In genomic region chr5:65913519-65913918, GRCh38 we compare ENCODE assay signal across 24 cellular contexts. TPM values are rescaled to one million over a fixed set of nuclear protein-coding genes. Genes with fewer than 3 reads are reported as not detected.
DNase-seq lines count a peak whose midpoint lies in the region; ATAC-seq and TF ChIP-seq lines count a peak whose summit lies in the region.
"Had no signal": no experiment of that assay in that cellular context is flagged by ENCODE, and none has a peak within 500 bp of the region (broad histone marks: within the 10 kb centered on the region; RNA-seq: fewer than 3 reads in every experiment).

No MANE protein-coding gene starts in this region.

- 100% methylated on average over 2 of the region's 3 CpGs for WGBS in mesenchymal stem cell
- 35 to 36% methylated on average over 3 of the region's 3 CpGs for WGBS in tibial nerve, 2 donors

- no peak overlapping the region for H2BK5ac ChIP-seq in mesenchymal stem cell (ENCODE audit: low read depth, low read length, poor library complexity, severe bottlenecking)

- H3K4ac ChIP-seq in mesenchymal stem cell (ENCODE audit: low read depth in 1 of 2, low read length in 2 of 2): no peak overlapping the region

- no peak for TF ChIP-seq POLR2A in tibial nerve (IDR thresholded peaks at IDR 0.05)

- H3K36me3 ChIP-seq in SJCRH30: no peaks in the 10 kb centered on the region
- H3K36me3 ChIP-seq in mesenchymal stem cell (ENCODE audit: control insufficient read depth in 1 of 2, insufficient read depth in 2 of 2, low read depth in 1 of 2, low read length in 2 of 2): no peaks in the 10 kb centered on the region
- no peaks in the 10 kb centered on the region for H3K36me3 ChIP-seq in tibial nerve
- H3K36me3 ChIP-seq: cardiac muscle cell, lower lobe of right lung, ovary, sigmoid colon, thoracic aorta had no signal

- H2BK120ac ChIP-seq in mesenchymal stem cell (ENCODE audit: low read depth, low read length): no peak overlapping the region

- H2BK12ac ChIP-seq in mesenchymal stem cell (ENCODE audit: low read length in 2 of 2): no peak overlapping the region

- no peaks in the 10 kb centered on the region for H3K9me3 ChIP-seq in SJCRH30 (replicated peaks)
- H3K9me3 ChIP-seq in mesenchymal stem cell (ENCODE audit: control insufficient read depth, low read length): no peaks in the 10 kb centered on the region
- no peaks in the 10 kb centered on the region for H3K9me3 ChIP-seq in tibial nerve
- H3K9me3 ChIP-seq: lower lobe of right lung, ovary, sigmoid colon, thoracic aorta had no signal

- no peak overlapping the region for H3K18ac ChIP-seq in mesenchymal stem cell (ENCODE audit: low read depth in 1 of 2, low read length in 2 of 2)

- H3K9ac ChIP-seq in mesenchymal stem cell (ENCODE audit: low read length): no peak overlapping the region

- H4K91ac ChIP-seq in mesenchymal stem cell (ENCODE audit: low read length): no peak overlapping the region

- no peak overlapping the region for H2BK15ac ChIP-seq in mesenchymal stem cell (ENCODE audit: low read depth, poor library complexity, severe bottlenecking)

- H2AK5ac ChIP-seq in mesenchymal stem cell (ENCODE audit: low read length, severe bottlenecking): no peak overlapping the region

- intact Hi-C loops in posterior cingulate gyrus (cut with DNase I): no loop called here

- no peak overlapping the region for H3K23ac ChIP-seq in mesenchymal stem cell (ENCODE audit: low read length in 2 of 2)

- no peak overlapping the region for H3K4me2 ChIP-seq in mesenchymal stem cell (ENCODE audit: low read length, poor library complexity, severe bottlenecking)
- H3K4me2 ChIP-seq: GM23338 had no signal

- ATAC-seq in HG03521 (IDR thresholded peaks at IDR 0.05; ENCODE audit: unreplicated experiment) (no peak), GM18873 (IDR thresholded peaks at IDR 0.05; ENCODE audit: low FRiP score, unreplicated experiment) (no peak)
- ATAC-seq: activated CD4-positive, CD25-positive, alpha-beta regulatory T cell treated with anti-CD3 and anti-CD28 coated beads, Interleukin-2, amount 50 U/mL, for 24 hours; GM23338; lower lobe of right lung; stimulated activated naive CD8-positive, alpha-beta T cell treated with anti-CD3 and anti-CD28 coated beads, Interleukin-15, Interleukin-2, amounts not matched to agents 100 U/mL and 50 U/mL, for 24 hours had no signal

- H3K27me3 ChIP-seq in SJCRH30 (no peaks in the 10 kb centered on the region), mesenchymal stem cell (ENCODE audit: control insufficient read depth in 1 of 2, insufficient read depth in 1 of 2, low read length in 2 of 2) (no peaks in the 10 kb centered on the region), tibial nerve (no peaks in the 10 kb centered on the region)
- H3K27me3 ChIP-seq: cardiac muscle cell, ovary, sigmoid colon had no signal

- peak in 1 of 2 donors; percentile 31 for TF ChIP-seq EP300 in tibial nerve (IDR thresholded peaks at IDR 0.05)

- H3K4me1 ChIP-seq in SJCRH30 (peaks cover 4% of the 10 kb centered on the region; the same call in 1 of the 2 replicates), mesenchymal stem cell (ENCODE audit: control insufficient read depth, insufficient read depth, low read depth, low read length) (peaks cover 2% of the 10 kb centered on the region), tibial nerve (peaks cover 0 to 24% (median 0%) of the 10 kb centered on the region in 4 donors)
- H3K4me1 ChIP-seq: lower lobe of right lung, sigmoid colon had no signal

- TF ChIP-seq CTCF in fibroblast of mammary gland (conservative IDR thresholded peaks at IDR 0.05; ENCODE audit: control insufficient read depth, insufficient read depth, low read depth, low read length) (no peak), tibial nerve (IDR thresholded peaks at IDR 0.05) (no peak)

- H2AFZ ChIP-seq in mesenchymal stem cell (ENCODE audit: low read depth, low read length): no peak overlapping the region
- H2AFZ ChIP-seq: GM23338 had no signal

- H3K27ac ChIP-seq in SJCRH30: no peak overlapping the region
- H3K27ac ChIP-seq in mesenchymal stem cell (ENCODE audit: low read length, poor library complexity, severe bottlenecking): no peak overlapping the region
- peak overlapping the region; percentile 5 to 46 (median 36) for H3K27ac ChIP-seq in tibial nerve
- H3K27ac ChIP-seq: cardiac muscle cell, lower lobe of right lung, ovary, sigmoid colon, thoracic aorta had no signal

- DNase-seq in SJCRH30 (peak; percentile 16 to 52), fibroblast of mammary gland (ENCODE audit: low read depth) (peak; percentile 7), mesenchymal stem cell (peak; percentile 18), tibial nerve (ENCODE audit: low spot score in 2 of 2) (peak in 1 of 2 donors; percentile 9), posterior cingulate gyrus (no peak), iPS-NIHi7 (ENCODE audit: extremely low spot score) (no peak)
- DNase-seq: activated CD4-positive, alpha-beta memory T cell treated with anti-CD3 and anti-CD28 coated beads for 36 hours; activated CD8-positive, alpha-beta memory T cell treated with anti-CD3 and anti-CD28 coated beads, Interleukin-2, amount 50 U/mL, for 48 hours; CD4-positive, alpha-beta T cell; EL; endodermal cell; lower lobe of right lung; NCI-H1092 treated with DMSO at 0.1 percent for 48 hours; NCI-H2029; nephron progenitor cell; sigmoid colon; stimulated activated naive CD8-positive, alpha-beta T cell treated with anti-CD3 and anti-CD28 coated beads, Interleukin-15, Interleukin-2, amounts not matched to agents 100 U/mL and 50 U/mL, for 24 hours had no signal

- no peak overlapping the region for H3K14ac ChIP-seq in mesenchymal stem cell (ENCODE audit: low read length in 2 of 2)

- H3K79me1 ChIP-seq in mesenchymal stem cell (replicated peaks; ENCODE audit: low read length, poor library complexity, severe bottlenecking): no peaks in the 10 kb centered on the region

- H4K8ac ChIP-seq in mesenchymal stem cell (ENCODE audit: low read length): no peak overlapping the region

- H3K4me3 ChIP-seq in SJCRH30: no peak overlapping the region
- no peak overlapping the region for H3K4me3 ChIP-seq in fibroblast of mammary gland (ENCODE audit: control insufficient read depth, low read depth, low read length)
- H3K4me3 ChIP-seq in mesenchymal stem cell (ENCODE audit: insufficient read depth in 1 of 2, low read depth in 1 of 2, low read length in 2 of 2): no peak overlapping the region
- no peak overlapping the region for H3K4me3 ChIP-seq in tibial nerve
- H3K4me3 ChIP-seq: cardiac muscle cell, GM23338, lower lobe of right lung, ovary, sigmoid colon, thoracic aorta had no signal

RNA-seq across cellular contexts. Expression of gene ERBIN, which starts 12.9 kb away (rescaled TPM):
- 70.6 and 71.5 TPM in 2 replicates for total RNA-seq in SJCRH30 (2014; rRNA removed; shearing (Covaris generic))
- 49.1 TPM for polyA plus RNA-seq in mesenchymal stem cell (2013, experiment 1 of 2)
- 47.5 TPM for polyA plus RNA-seq in mesenchymal stem cell (2013, experiment 2 of 2)
- 10 to 100 TPM; 59.6 to 81.1 (median 66.5) TPM for total RNA-seq in tibial nerve

Comparison
In these comparisons a context has a peak if more than half of its experiments do, and no peak if none do; other contexts are left out.
1. DNase-seq: peak in SJCRH30 (2 of 2), fibroblast of mammary gland (single experiment) and mesenchymal stem cell (single experiment); none in posterior cingulate gyrus (0 of 10) and iPS-NIHi7 (single experiment).
2. H3K27ac ChIP-seq: peak in tibial nerve (4 of 4); none in SJCRH30 (single experiment) and mesenchymal stem cell (single experiment).